In the genomic region with DNA sequence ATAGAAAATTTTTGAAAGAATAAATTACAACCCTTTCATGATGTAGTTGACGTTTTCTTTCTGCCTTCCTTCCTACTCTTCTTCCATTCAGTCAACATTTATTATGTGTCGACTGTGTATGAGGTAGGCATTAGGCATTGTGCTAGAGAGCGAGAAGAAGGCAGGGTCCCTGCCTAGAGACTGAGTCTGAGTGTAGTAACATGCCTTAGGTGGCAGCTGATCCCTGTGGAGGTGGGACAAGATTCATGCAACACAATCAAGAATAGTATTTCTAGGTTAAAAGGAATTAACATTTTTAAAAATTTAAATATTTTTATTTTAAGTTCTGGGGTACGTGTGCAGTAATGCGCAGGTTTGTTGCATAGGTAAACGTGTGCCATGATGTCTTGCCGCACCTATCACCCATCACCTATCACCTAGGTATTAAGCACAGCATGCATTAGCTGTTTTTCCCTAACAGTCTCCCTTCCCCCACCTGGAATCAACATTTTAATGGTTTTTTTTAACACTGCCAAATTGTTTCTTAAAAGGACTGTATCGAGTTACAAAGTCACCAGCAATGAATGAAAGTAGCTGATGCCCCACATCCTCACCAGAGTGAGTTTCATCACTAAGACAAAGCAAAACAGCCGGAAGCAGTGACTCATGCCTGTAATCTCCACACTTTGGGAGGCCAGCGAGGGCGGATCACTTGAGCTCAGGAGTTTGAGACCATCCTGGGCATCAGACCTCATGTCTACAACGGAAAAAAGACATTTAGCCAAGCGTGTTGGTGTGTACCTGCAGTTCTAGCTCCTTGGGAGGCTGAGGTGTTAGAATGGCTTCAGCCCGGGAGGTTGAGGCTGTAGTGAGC, we compare ENCODE assay signal across 8 cellular contexts.
DNase-seq lines count a peak whose midpoint lies in the region; ATAC-seq and TF ChIP-seq lines count a peak whose summit lies in the region.

No MANE protein-coding gene starts in this region.

- no peaks in the 10 kb centered on the region for H3K36me3 Mint-ChIP-seq in activated T-helper 17 cell treated with anti-CD3 and anti-CD28 coated beads, Interleukin-2, amount 50 U/mL, for 72 hours (ENCODE audit: low read depth)

- peak overlapping the region; percentile 83 for H3K27ac Mint-ChIP-seq in activated T-helper 17 cell treated with anti-CD3 and anti-CD28 coated beads, Interleukin-2, amount 50 U/mL, for 72 hours

- H3K4me3 ChIP-seq in coronary artery, result no peak overlapping the region

- no peak for TF ChIP-seq CTCF in coronary artery (IDR thresholded peaks at IDR 0.05)

- peak; percentile 84 for ATAC-seq in activated T-helper 17 cell treated with anti-CD3 and anti-CD28 coated beads, Interleukin-2, amount 50 U/mL, for 72 hours (replicated peaks)
- no peak for ATAC-seq in HG03025 (IDR thresholded peaks at IDR 0.05; ENCODE audit: low FRiP score, unreplicated experiment)
- ATAC-seq in GM18870 (IDR thresholded peaks at IDR 0.05; ENCODE audit: unreplicated experiment), result no peak

- H3K4me1 Mint-ChIP-seq in activated T-helper 17 cell treated with anti-CD3 and anti-CD28 coated beads, Interleukin-2, amount 50 U/mL, for 72 hours, result peaks cover 26% of the 10 kb centered on the region

- no peak overlapping the region for H3K27ac ChIP-seq in coronary artery

- H3K4me3 Mint-ChIP-seq in activated T-helper 17 cell treated with anti-CD3 and anti-CD28 coated beads, Interleukin-2, amount 50 U/mL, for 72 hours, result peak overlapping the region; percentile 18

- DNase-seq in NCI-H2171 treated with DMSO at 0.1 percent for 48 hours (lab: John Stamatoyannopoulos, UW) (peak; percentile 28), NCI-H2171 (lab: John Stamatoyannopoulos, UW) (no peak), NCI-H226 (peak; percentile 88), iPS-NIHi7 (ENCODE audit: extremely low spot score) (peak; percentile 60), coronary artery (ENCODE audit: low spot score) (no peak)

- H3K9me3 Mint-ChIP-seq in activated T-helper 17 cell treated with anti-CD3 and anti-CD28 coated beads, Interleukin-2, amount 50 U/mL, for 72 hours, result no peaks in the 10 kb centered on the region

- H3K27me3 Mint-ChIP-seq in activated T-helper 17 cell treated with anti-CD3 and anti-CD28 coated beads, Interleukin-2, amount 50 U/mL, for 72 hours, result peaks cover 19% of the 10 kb centered on the region

Comparison
In these comparisons a context has a peak if more than half of its experiments do, and no peak if none do; other contexts are left out.
1. DNase-seq: peak in NCI-H2171 treated with DMSO at 0.1 percent for 48 hours (single experiment), NCI-H226 (single experiment) and iPS-NIHi7 (single experiment); none in NCI-H2171 (single experiment) and coronary artery (single experiment).